ENCODE assay signal across 8 cellular contexts in genomic region chr2:6352906-6353515, GRCh38.
DNase-seq lines count a peak whose midpoint lies in the region; ATAC-seq and TF ChIP-seq lines count a peak whose summit lies in the region.

No MANE protein-coding gene starts in this region.

- TF ChIP-seq CTCF in endothelial cell (IDR thresholded peaks at IDR 0.05; ENCODE audit: unreplicated experiment) (peak; percentile 52), osteocyte (IDR thresholded peaks at IDR 0.05) (peak; percentile 64)

- no peak overlapping the region for H3K27ac Mint-ChIP-seq in endothelial cell (ENCODE audit: unreplicated experiment)
- H3K27ac Mint-ChIP-seq in osteocyte (ENCODE audit: unreplicated experiment) = no peak overlapping the region
- no peak overlapping the region for H3K27ac Mint-ChIP-seq in activated CD4-positive, alpha-beta T cell treated with anti-CD3 and anti-CD28 coated beads for 36 hours

- H3K4me1 Mint-ChIP-seq in endothelial cell (ENCODE audit: unreplicated experiment) (no peaks in the 10 kb centered on the region), osteocyte (ENCODE audit: unreplicated experiment) (no peaks in the 10 kb centered on the region)
- H3K4me1 Mint-ChIP-seq in activated CD4-positive, alpha-beta T cell treated with anti-CD3 and anti-CD28 coated beads for 36 hours = no peaks in the 10 kb centered on the region

- DNase-seq in GM03348 (ENCODE audit: low spot score) (peak; percentile 63), NCI-H446 treated with DMSO at 0.1 percent for 48 hours (lab: John Stamatoyannopoulos, UW) (peak; percentile 45), endothelial cell (ENCODE audit: low spot score) (peak; percentile 73), osteocyte (ENCODE audit: extremely low spot score, unreplicated experiment) (no peak), sciatic nerve (ENCODE audit: low spot score) (no peak)
- DNase-seq in stimulated activated CD4-positive, alpha-beta T cell treated with anti-CD3 and anti-CD28 coated beads, Interleukin-4, amount 100 ng/mL, for 1 hour = no peak
- DNase-seq in activated CD4-positive, alpha-beta T cell treated with anti-CD3 and anti-CD28 coated beads for 36 hours = no peak

- intact Hi-C loops in sciatic nerve (cut with DNase I) = no loop called here
- intact Hi-C loops in activated CD4-positive, alpha-beta T cell treated with anti-CD3 and anti-CD28 coated beads for 36 hours (cut with DNase I, micrococcal nuclease) = loop anchor here in 1 of 2 experiments (2.0 kb wide), 1 partner anchor 420 kb away; no protein-coding TSS in a partner anchor

- H3K4me3 Mint-ChIP-seq in endothelial cell (ENCODE audit: unreplicated experiment) (no peak overlapping the region), osteocyte (ENCODE audit: unreplicated experiment) (no peak overlapping the region)
- H3K4me3 Mint-ChIP-seq in activated CD4-positive, alpha-beta T cell treated with anti-CD3 and anti-CD28 coated beads for 36 hours = no peak overlapping the region

- no peaks in the 10 kb centered on the region for H3K36me3 Mint-ChIP-seq in endothelial cell (ENCODE audit: low read depth, unreplicated experiment)
- no peaks in the 10 kb centered on the region for H3K36me3 Mint-ChIP-seq in osteocyte (ENCODE audit: unreplicated experiment)
- H3K36me3 Mint-ChIP-seq in activated CD4-positive, alpha-beta T cell treated with anti-CD3 and anti-CD28 coated beads for 36 hours (ENCODE audit: low read depth) = no peaks in the 10 kb centered on the region

- CTCF ChIA-PET in activated CD4-positive, alpha-beta T cell treated with anti-CD3 and anti-CD28 coated beads for 36 hours (lab: Charles Lee) = no interaction called here

- H3K27me3 Mint-ChIP-seq in endothelial cell (ENCODE audit: unreplicated experiment) (peaks cover 2% of the 10 kb centered on the region), osteocyte (ENCODE audit: unreplicated experiment) (no peaks in the 10 kb centered on the region)
- H3K27me3 Mint-ChIP-seq in activated CD4-positive, alpha-beta T cell treated with anti-CD3 and anti-CD28 coated beads for 36 hours = no peaks in the 10 kb centered on the region

- POLR2A ChIA-PET in activated CD4-positive, alpha-beta T cell treated with anti-CD3 and anti-CD28 coated beads for 36 hours (lab: Charles Lee) = no interaction called here

- H3K9me3 Mint-ChIP-seq in endothelial cell (ENCODE audit: unreplicated experiment) (peaks cover 9% of the 10 kb centered on the region), osteocyte (ENCODE audit: unreplicated experiment) (no peaks in the 10 kb centered on the region)
- no peaks in the 10 kb centered on the region for H3K9me3 Mint-ChIP-seq in activated CD4-positive, alpha-beta T cell treated with anti-CD3 and anti-CD28 coated beads for 36 hours (ENCODE audit: low read depth)

- ATAC-seq in HG03097 (IDR thresholded peaks at IDR 0.05; ENCODE audit: low FRiP score, unreplicated experiment) (no peak), sciatic nerve (no peak)
- no peak for ATAC-seq in activated CD4-positive, alpha-beta T cell treated with anti-CD3 and anti-CD28 coated beads for 36 hours

Comparison
In these comparisons a context has a peak if more than half of its experiments do, and no peak if none do; other contexts are left out.
1. DNase-seq: peak in GM03348 (single experiment), NCI-H446 treated with DMSO at 0.1 percent for 48 hours (single experiment) and endothelial cell (single experiment); none in osteocyte (single experiment), sciatic nerve (single experiment), stimulated activated CD4-positive, alpha-beta T cell treated with anti-CD3 and anti-CD28 coated beads, Interleukin-4, amount 100 ng/mL, for 1 hour (single experiment) and activated CD4-positive, alpha-beta T cell treated with anti-CD3 and anti-CD28 coated beads for 36 hours (single experiment).